In genomic region chrX:74419861-74420193, GRCh38 we compare ENCODE assay signal across 8 cellular contexts. TPM values are rescaled to one million over a fixed set of nuclear protein-coding genes. Genes with fewer than 3 reads are reported as not detected.
DNase-seq lines count a peak whose midpoint lies in the region; ATAC-seq and TF ChIP-seq lines count a peak whose summit lies in the region.

No MANE protein-coding gene starts in this region.

- no peaks in the 10 kb centered on the region for H4K20me1 ChIP-seq in PC-9 (ENCODE audit: insufficient read depth)

- peak overlapping the region; percentile 42 for H3K27ac Mint-ChIP-seq in endothelial cell (ENCODE audit: unreplicated experiment)
- peak overlapping the region in 5 of 10 donors; percentile 40 to 85 (median 69) for H3K27ac Mint-ChIP-seq in naive thymus-derived CD8-positive, alpha-beta T cell

- H3K79me2 ChIP-seq in PC-9 (ENCODE audit: low read depth) = no peaks in the 10 kb centered on the region

- H3K27me3 Mint-ChIP-seq in endothelial cell (ENCODE audit: unreplicated experiment) = peaks cover 2% of the 10 kb centered on the region
- peaks cover 0 to 15% (median 5%) of the 10 kb centered on the region in 5 donors for H3K27me3 Mint-ChIP-seq in naive thymus-derived CD8-positive, alpha-beta T cell

- H3K4me3 ChIP-seq in PC-9 = peak overlapping the region; percentile 66
- H3K4me3 ChIP-seq in HAP-1 = no peak overlapping the region

- TF ChIP-seq CTCF in PC-9 (conservative IDR thresholded peaks at IDR 0.05) (no peak), endothelial cell (IDR thresholded peaks at IDR 0.05; ENCODE audit: unreplicated experiment) (no peak)

- no peaks in the 10 kb centered on the region for H3K4me1 Mint-ChIP-seq in endothelial cell (ENCODE audit: unreplicated experiment)
- peaks cover 6 to 16% (median 9%) of the 10 kb centered on the region in 4 donors for H3K4me1 Mint-ChIP-seq in naive thymus-derived CD8-positive, alpha-beta T cell

- BruUV-seq in PC-9 (replicated peaks; lab: Mats Ljungman, UMichigan) = no TSS peak

- H3K27me3 ChIP-seq in PC-9 (ENCODE audit: insufficient read depth, low read depth) (no peaks in the 10 kb centered on the region), HAP-1 (ENCODE audit: low read depth) (no peaks in the 10 kb centered on the region)

- H3K9me2 ChIP-seq in PC-9 (ENCODE audit: insufficient read depth) = no peaks in the 10 kb centered on the region

- H3K36me3 Mint-ChIP-seq in endothelial cell (ENCODE audit: low read depth, unreplicated experiment) = no peaks in the 10 kb centered on the region
- no peaks in the 10 kb centered on the region for H3K36me3 Mint-ChIP-seq in naive thymus-derived CD8-positive, alpha-beta T cell

- peak overlapping the region; percentile 86 for H2AFZ ChIP-seq in PC-9

- no peaks in the 10 kb centered on the region for H3K9me3 Mint-ChIP-seq in endothelial cell (ENCODE audit: unreplicated experiment)
- H3K9me3 Mint-ChIP-seq in naive thymus-derived CD8-positive, alpha-beta T cell = no peaks in the 10 kb centered on the region

- intact Hi-C loops in PC-9 (cut with micrococcal nuclease; ENCODE audit: unreplicated experiment) = no loop called here

- no peaks in the 10 kb centered on the region for H3K9me3 ChIP-seq in PC-9 (ENCODE audit: insufficient read depth, low read depth)
- no peaks in the 10 kb centered on the region for H3K9me3 ChIP-seq in HAP-1

- in situ Hi-C loops in HAP-1 (cut with MboI; ENCODE audit: low sequenced_read_pairs) = no loop called here

- CTCF ChIA-PET in PC-9 (lab: Charles Lee) = no interaction called here

- H3K4me1 ChIP-seq in PC-9 (replicated peaks; ENCODE audit: insufficient read depth) (0 out of 2 replicates have a peak, but pooled peaks cover 5% of the 10 kb centered on the region), HAP-1 (no peaks in the 10 kb centered on the region)

- peak overlapping the region; percentile 92 for H3K4me2 ChIP-seq in PC-9

- ATAC-seq in naive thymus-derived CD8-positive, alpha-beta T cell = peak; percentile 33 to 34
- ATAC-seq in HG02678 (IDR thresholded peaks at IDR 0.05; ENCODE audit: unreplicated experiment) = no peak
- ATAC-seq in activated CD4-positive, CD25-positive, alpha-beta regulatory T cell treated with anti-CD3 and anti-CD28 coated beads, Interleukin-2, amount 50 U/mL, for 24 hours = no peak

- H3K36me3 ChIP-seq in PC-9 (ENCODE audit: low read depth) = no peaks in the 10 kb centered on the region
- no peaks in the 10 kb centered on the region for H3K36me3 ChIP-seq in HAP-1 (replicated peaks)

- H3K27ac ChIP-seq in PC-9 = no peak overlapping the region

- H3F3A ChIP-seq in PC-9 (ENCODE audit: insufficient read depth, low read depth) = no peaks in the 10 kb centered on the region

- peak; percentile 18 for DNase-seq in D341Med (ENCODE audit: low spot score)
- peak; percentile 1 to 42 for DNase-seq in PC-9
- peak; percentile 3 for DNase-seq in endothelial cell (ENCODE audit: low spot score)
- DNase-seq in naive thymus-derived CD8-positive, alpha-beta T cell = peak in 1 of 10 donors; percentile 32
- no peak for DNase-seq in HAP-1 (ENCODE audit: low spot score in 2 of 2)
- no peak for DNase-seq in NCI-H446 (lab: John Stamatoyannopoulos, UW)

- POLR2A ChIA-PET in PC-9 (lab: Charles Lee; ENCODE audit: unreplicated experiment) = no interaction called here
- POLR2A ChIA-PET in naive thymus-derived CD8-positive, alpha-beta T cell (lab: Charles Lee) = no interaction called here

- H3K4me3 Mint-ChIP-seq in endothelial cell (ENCODE audit: unreplicated experiment) = peak overlapping the region; percentile 88
- H3K4me3 Mint-ChIP-seq in naive thymus-derived CD8-positive, alpha-beta T cell = peak overlapping the region; percentile 80 to 92 (median 86)

RNA-seq across cellular contexts. Expression of gene SLC16A2, which starts 1.5 kb away (rescaled TPM):
- not detected in 2 replicates for total RNA-seq in PC-9 (2021)
- total RNA-seq in endothelial cell (ENCODE audit: unreplicated experiment) = 32.4 TPM
- total RNA-seq in naive thymus-derived CD8-positive, alpha-beta T cell = under 1 TPM; 0.44 to 0.65 TPM
- under 1 TPM; 0.37 to 0.66 (median 0.56) TPM for polyA plus RNA-seq in naive thymus-derived CD8-positive, alpha-beta T cell

Comparison
In these comparisons a context has a peak if more than half of its experiments do, and no peak if none do; other contexts are left out.
1. DNase-seq: peak in D341Med (single experiment), PC-9 (2 of 2) and endothelial cell (single experiment); none in HAP-1 (0 of 2) and NCI-H446 (0 of 2).
2. ATAC-seq: peak in naive thymus-derived CD8-positive, alpha-beta T cell (2 of 2); none in HG02678 (single experiment) and activated CD4-positive, CD25-positive, alpha-beta regulatory T cell treated with anti-CD3 and anti-CD28 coated beads, Interleukin-2, amount 50 U/mL, for 24 hours (0 of 2).
3. RNA of gene SLC16A2, which starts 1.5 kb away (total RNA-seq): 32.4 TPM in endothelial cell (single experiment); 0.44 to 0.65 TPM in naive thymus-derived CD8-positive, alpha-beta T cell and not detected in PC-9; every median in the first group is over 10 times any median in the second.